Comparison of ENCODE assay signal across 6 cellular contexts in the genomic region with DNA sequence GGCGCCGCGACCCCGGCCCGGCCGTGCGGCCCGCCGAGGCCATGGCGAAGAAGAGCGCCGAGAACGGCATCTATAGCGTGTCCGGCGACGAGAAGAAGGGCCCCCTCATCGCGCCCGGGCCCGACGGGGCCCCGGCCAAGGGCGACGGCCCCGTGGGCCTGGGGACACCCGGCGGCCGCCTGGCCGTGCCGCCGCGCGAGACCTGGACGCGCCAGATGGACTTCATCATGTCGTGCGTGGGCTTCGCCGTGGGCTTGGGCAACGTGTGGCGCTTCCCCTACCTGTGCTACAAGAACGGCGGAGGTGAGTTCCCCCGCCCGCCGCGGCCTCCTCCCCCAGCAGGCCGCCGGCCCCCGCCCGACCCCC. TPM values are rescaled to one million over a fixed set of nuclear protein-coding genes. Genes with fewer than 3 reads are reported as not detected.
DNase-seq lines count a peak whose midpoint lies in the region; ATAC-seq and TF ChIP-seq lines count a peak whose summit lies in the region.

No MANE protein-coding gene starts in this region.

- H3K9me3 ChIP-seq in esophagus squamous epithelium (no peaks in the 10 kb centered on the region), stomach (peaks cover 0 to 7% (median 2%) of the 10 kb centered on the region in 4 donors)

- TF ChIP-seq CTCF in esophagus squamous epithelium (IDR thresholded peaks at IDR 0.05) (no peak), stomach (IDR thresholded peaks at IDR 0.05) (no peak)

- no CpG with 5 or more reads among the region's 52 CpGs for WGBS in esophagus squamous epithelium, 2 donors
- 1 to 46% (median 8%) methylated on average over 11 to 46 of the region's 52 CpGs; no CpG with 5 or more reads in 1 of the 5 donors for WGBS in stomach, 5 donors

- DNase-seq in NCI-H69 (lab: John Stamatoyannopoulos, UW) (peak; percentile 14), esophagus squamous epithelium (lab: John Stamatoyannopoulos, UW) (no peak), stomach (no peak)
- DNase-seq in activated CD4-positive, CD25-positive, alpha-beta regulatory T cell (lab: John Stamatoyannopoulos, UW) = no peak

- TF ChIP-seq POLR2A in esophagus squamous epithelium (IDR thresholded peaks at IDR 0.05) (no peak), stomach (IDR thresholded peaks at IDR 0.05) (no peak)

- H3K4me1 ChIP-seq in esophagus squamous epithelium (peaks cover 5 to 57% (median 8%) of the 10 kb centered on the region in 3 donors), stomach (peaks cover 0 to 28% (median 20%) of the 10 kb centered on the region in 4 donors)

- ATAC-seq in HG03432 (IDR thresholded peaks at IDR 0.05; ENCODE audit: unreplicated experiment) (no peak), GM18498 (IDR thresholded peaks at IDR 0.05; ENCODE audit: unreplicated experiment) (no peak)

- intact Hi-C loops in esophagus squamous epithelium (cut with DNase I) (no loop called here), stomach (cut with DNase I; ENCODE audit: low total_unique reads) (no loop called here)

- H3K4me3 ChIP-seq in esophagus squamous epithelium = peak overlapping the region; percentile 37 to 66 (median 50)
- peak overlapping the region; percentile 42 to 50 (median 45) for H3K4me3 ChIP-seq in stomach

- H3K27ac ChIP-seq in esophagus squamous epithelium (peak overlapping the region in 3 of 4 donors; percentile 75 to 82 (median 79)), stomach (peak overlapping the region in 2 of 5 donors; percentile 74 to 82)

- H3K27me3 ChIP-seq in esophagus squamous epithelium (no peaks in the 10 kb centered on the region), stomach (peaks cover 8 to 21% (median 20%) of the 10 kb centered on the region in 3 donors)

- TF ChIP-seq EP300 in stomach (IDR thresholded peaks at IDR 0.05) = no peak

- H3K36me3 ChIP-seq in esophagus squamous epithelium = no peaks in the 10 kb centered on the region
- peaks cover 0 to 3% (median 0%) of the 10 kb centered on the region in 4 donors for H3K36me3 ChIP-seq in stomach

RNA-seq across cellular contexts. Expression of gene SLC6A8, which starts 0.8 kb away (rescaled TPM):
- total RNA-seq in esophagus squamous epithelium = 10 to 100 TPM; 19.5 to 36.2 (median 25.4) TPM
- total RNA-seq in stomach = 10 to 100 TPM; 17.7 to 32.7 (median 19.1) TPM
- polyA plus RNA-seq in stomach = 10 to 100 TPM in 2 of 3 donors, 1 to 10 TPM in 1; 7.3 to 30.9 (median 15.9) TPM

RNA-seq across cellular contexts. Expression of gene PNCK, which starts 14.9 kb away (rescaled TPM):
- total RNA-seq in esophagus squamous epithelium (1 to 10 TPM in 2 of 4 donors, under 1 TPM in 1, not detected in 1; 0.82 to 5.7 (median 1.5) TPM), stomach (10 to 100 TPM in 2 of 5 donors, 1 to 10 TPM in 2, under 1 TPM in 1; 0.87 to 21.0 (median 8.3) TPM)
- polyA plus RNA-seq in stomach = 10 to 100 TPM in 1 of 3 donors, under 1 TPM in 1, not detected in 1; 0.44 to 14.9 TPM

RNA-seq across cellular contexts. Expression of gene BCAP31, which starts 35.7 kb away (rescaled TPM):
- 100 to 1,000 TPM in 3 of 4 donors, 10 to 100 TPM in 1; 99.2 to 180 (median 142) TPM for total RNA-seq in esophagus squamous epithelium
- 100 to 1,000 TPM in 1 of 5 donors, 10 to 100 TPM in 3, under 1 TPM in 1; 0.58 to 121 (median 75.9) TPM for total RNA-seq in stomach
- polyA plus RNA-seq in stomach = 100 to 1,000 TPM in 1 of 3 donors, 10 to 100 TPM in 2; 49.6 to 156 (median 88.0) TPM

RNA-seq across cellular contexts. Expression of gene ABCD1, which starts 36.1 kb away (rescaled TPM):
- total RNA-seq in esophagus squamous epithelium (1 to 10 TPM; 1.8 to 5.0 (median 3.5) TPM), stomach (10 to 100 TPM in 3 of 5 donors, 1 to 10 TPM in 2; 2.4 to 22.3 (median 14.5) TPM)
- polyA plus RNA-seq in stomach = 1 to 10 TPM; 3.2 to 3.7 (median 3.4) TPM

RNA-seq across cellular contexts. Expression of gene DUSP9, which starts 41.5 kb away (rescaled TPM):
- total RNA-seq in esophagus squamous epithelium (1 to 10 TPM in 2 of 4 donors, under 1 TPM in 2; 0.38 to 4.0 (median 1.3) TPM), stomach (under 1 TPM in 1 of 5 donors, not detected in 4; 0.18 TPM)
- polyA plus RNA-seq in stomach = under 1 TPM in 1 of 3 donors, not detected in 2; 0.25 TPM
